ENCODE assay signal across 8 cellular contexts in the genomic region with DNA sequence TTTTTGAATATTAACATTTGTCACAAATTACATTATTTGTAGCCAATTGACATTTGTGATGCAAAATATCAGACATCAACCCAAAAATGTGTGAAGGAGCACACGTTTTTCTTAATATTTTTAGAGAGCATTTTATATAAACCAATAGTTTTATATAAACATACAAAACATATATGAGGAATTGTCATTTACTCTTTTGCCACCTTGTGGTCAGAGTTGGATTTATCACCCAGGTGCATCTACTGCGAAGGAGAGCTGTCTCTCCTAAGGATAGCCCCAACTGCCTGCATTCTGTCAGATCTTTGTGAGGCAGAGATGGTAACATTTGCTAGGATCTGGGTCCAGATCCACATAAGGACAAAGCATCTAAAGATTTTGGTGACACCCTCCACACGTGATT. TPM values are rescaled to one million over a fixed set of nuclear protein-coding genes. Genes with fewer than 3 reads are reported as not detected.
DNase-seq lines count a peak whose midpoint lies in the region; ATAC-seq and TF ChIP-seq lines count a peak whose summit lies in the region.

No MANE protein-coding gene starts in this region.

- TF ChIP-seq EP300 in suprapubic skin (IDR thresholded peaks at IDR 0.05), result no peak

- H3K36me3 ChIP-seq in suprapubic skin, result no peaks in the 10 kb centered on the region

- no peaks in the 10 kb centered on the region for H3K27me3 ChIP-seq in suprapubic skin

- H3K9me3 ChIP-seq in suprapubic skin, result no peaks in the 10 kb centered on the region

- 12% methylated on average over 3 of the region's 3 CpGs for WGBS in suprapubic skin

- H3K27ac ChIP-seq in suprapubic skin, result no peak overlapping the region

- TF ChIP-seq POLR2A in suprapubic skin (IDR thresholded peaks at IDR 0.05), result no peak

- TF ChIP-seq CTCF in suprapubic skin (IDR thresholded peaks at IDR 0.05), result peak; percentile 6 to 21

- peak; percentile 23 to 40 for DNase-seq in activated CD4-positive, alpha-beta T cell treated with anti-CD3 and anti-CD28 coated beads for 4 hours
- no peak for DNase-seq in activated CD4-positive, alpha-beta T cell treated with anti-CD3 and anti-CD28 coated beads, Interleukin-2, amount 50 U/mL, for 4 hours
- DNase-seq in HT-29 (ENCODE audit: low spot score) (peak; percentile 63), germinal center (ENCODE audit: low spot score) (peak; percentile 40), suprapubic skin (ENCODE audit: low spot score in 2 of 2) (no peak)

- peaks cover 19% of the 10 kb centered on the region for H3K4me1 ChIP-seq in suprapubic skin

- H3K4me3 ChIP-seq in suprapubic skin, result no peak overlapping the region

- ATAC-seq in SK-N-SH treated with all-trans-retinoic acid at 6 μM for 48 hours (peak; percentile 26; the same call in 1 of the 3 replicates), GM21367 (IDR thresholded peaks at IDR 0.05; ENCODE audit: unreplicated experiment) (no peak), GM21786 (IDR thresholded peaks at IDR 0.05; ENCODE audit: unreplicated experiment) (no peak)

TF ChIP-seq in SK-N-SH treated with all-trans-retinoic acid at 6 μM for 48 hours, 23 proteins besides CTCF, POLR2A, EP300 and RAD21:
- TF ChIP-seq ZNF70 (CRISPR knock-in tag; IDR thresholded peaks at IDR 0.05), result no peak
TF ChIP-seq in SK-N-SH treated with all-trans-retinoic acid at 6 μM for 48 hours: peak in this region for 0.

RNA-seq across cellular contexts. Expression of a gene that starts 2.5 kb away (rescaled TPM):
- total RNA-seq in HT-29 (2014; rRNA removed; shearing (Covaris generic)), result 0.81 and 1.1 TPM in 2 replicates
- 1 to 10 TPM; 2.4 to 4.8 (median 3.3) TPM for total RNA-seq in suprapubic skin

RNA-seq across cellular contexts. Expression of a gene that starts 45.6 kb away (rescaled TPM):
- 3.9 and 5.2 TPM in 2 replicates for total RNA-seq in HT-29 (2014; rRNA removed; shearing (Covaris generic))
- 10 to 100 TPM in 3 of 4 donors, 1 to 10 TPM in 1; 6.9 to 24.1 (median 11.5) TPM for total RNA-seq in suprapubic skin

RNA-seq across cellular contexts. Expression of a gene that starts 47.6 kb away (rescaled TPM):
- total RNA-seq in HT-29 (2014; rRNA removed; shearing (Covaris generic)), result not detected in 2 replicates
- total RNA-seq in suprapubic skin, result not detected

Comparison
In these comparisons a context has a peak if more than half of its experiments do, and no peak if none do; other contexts are left out.
1. DNase-seq: peak in activated CD4-positive, alpha-beta T cell treated with anti-CD3 and anti-CD28 coated beads for 4 hours (2 of 2), HT-29 (single experiment) and germinal center (single experiment); none in activated CD4-positive, alpha-beta T cell treated with anti-CD3 and anti-CD28 coated beads, Interleukin-2, amount 50 U/mL, for 4 hours (0 of 2) and suprapubic skin (0 of 2).